In the genomic region with DNA sequence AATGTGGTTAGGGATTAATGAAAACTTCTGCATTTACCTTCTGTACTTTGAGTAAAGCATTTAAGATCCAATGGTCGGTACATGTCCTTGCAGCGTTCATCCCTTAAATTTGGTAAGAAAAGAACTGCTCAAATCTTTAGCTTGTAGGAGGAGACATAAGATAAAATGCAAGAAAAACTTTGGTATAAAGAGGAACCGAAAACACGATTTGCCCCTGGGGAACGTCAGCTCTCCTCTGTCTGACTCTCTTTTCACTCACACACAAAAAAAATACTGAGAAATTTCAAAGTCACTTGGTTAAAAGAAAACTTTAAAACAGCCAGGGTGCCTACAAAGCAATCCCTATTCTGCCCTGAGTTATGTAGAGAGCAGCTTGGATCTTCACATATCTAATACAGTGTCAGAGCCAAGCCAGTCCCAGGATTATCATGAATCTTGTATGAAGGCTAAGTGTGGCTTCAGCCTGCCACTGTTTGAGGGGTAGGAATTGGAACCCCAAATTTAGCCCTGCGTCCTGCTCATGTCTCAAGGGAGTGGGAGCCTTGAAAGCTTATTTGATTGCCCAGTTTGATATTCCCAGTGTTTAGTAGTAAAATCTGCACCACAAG, we compare ENCODE assay signal across 12 cellular contexts.
A peak's percentile ranks its signal among the peaks of the same experiment; 100 is the strongest.
DNase-seq lines count a peak whose midpoint lies in the region; ATAC-seq and TF ChIP-seq lines count a peak whose summit lies in the region.
"Had no signal": no experiment of that assay in that cellular context is flagged by ENCODE, and none has a peak within 500 bp of the region (broad histone marks: within the 10 kb centered on the region; RNA-seq: fewer than 3 reads in every experiment).

No MANE protein-coding gene starts in this region.

- no peaks in the 10 kb centered on the region for H3K4me1 Mint-ChIP-seq in activated T-helper 1 cell treated with anti-CD3 and anti-CD28 coated beads, Interleukin-12 subunit alpha, Interleukin-12 subunit beta, Interleukin-2, Interleukin-4 antibody, amounts not matched to agents 30 ng/mL and 10 ng/mL and 1 ng/mL, durations not matched to agents 14 hours and 24 hours and 36 hours (ENCODE audit: low read depth)
- H3K4me1 Mint-ChIP-seq: nephron had no signal

- TF ChIP-seq CTCF in NB4 (IDR thresholded peaks at IDR 0.05; ENCODE audit: low read depth, low read length): no peak

- H3K9me3 Mint-ChIP-seq in activated T-helper 1 cell treated with anti-CD3 and anti-CD28 coated beads, Interleukin-12 subunit alpha, Interleukin-12 subunit beta, Interleukin-2, Interleukin-4 antibody, amounts not matched to agents 30 ng/mL and 10 ng/mL and 1 ng/mL, durations not matched to agents 14 hours and 24 hours and 36 hours: no peaks in the 10 kb centered on the region
- H3K9me3 Mint-ChIP-seq: CD8-positive, alpha-beta T cell; nephron had no signal

- no peaks in the 10 kb centered on the region for H3K36me3 Mint-ChIP-seq in activated T-helper 1 cell treated with anti-CD3 and anti-CD28 coated beads, Interleukin-12 subunit alpha, Interleukin-12 subunit beta, Interleukin-2, Interleukin-4 antibody, amounts not matched to agents 30 ng/mL and 10 ng/mL and 1 ng/mL, durations not matched to agents 14 hours and 24 hours and 36 hours (ENCODE audit: low read depth)
- H3K36me3 Mint-ChIP-seq: CD8-positive, alpha-beta T cell had no signal

- ATAC-seq in GM18502 (IDR thresholded peaks at IDR 0.05; ENCODE audit: poor library complexity, unreplicated experiment): peak; percentile 97
- peak; percentile 95 for ATAC-seq in GM19468 (IDR thresholded peaks at IDR 0.05; ENCODE audit: extremely low read depth, unreplicated experiment)
- ATAC-seq in HG02981 (IDR thresholded peaks at IDR 0.05; ENCODE audit: unreplicated experiment): peak; percentile 97
- ATAC-seq: CD8-positive, alpha-beta T cell; Panc1 had no signal

- no peak overlapping the region for H3K4me3 ChIP-seq in NB4 (ENCODE audit: low read depth, low read length)

- no peak overlapping the region for H3K27ac Mint-ChIP-seq in activated T-helper 1 cell treated with anti-CD3 and anti-CD28 coated beads, Interleukin-12 subunit alpha, Interleukin-12 subunit beta, Interleukin-2, Interleukin-4 antibody, amounts not matched to agents 30 ng/mL and 10 ng/mL and 1 ng/mL, durations not matched to agents 14 hours and 24 hours and 36 hours
- H3K27ac Mint-ChIP-seq: CD8-positive, alpha-beta T cell; nephron had no signal

- TF ChIP-seq POLR2A in NB4 (IDR thresholded peaks at IDR 0.05; ENCODE audit: extremely low read depth, insufficient read length): no peak

- H3K4me3 Mint-ChIP-seq in activated T-helper 1 cell treated with anti-CD3 and anti-CD28 coated beads, Interleukin-12 subunit alpha, Interleukin-12 subunit beta, Interleukin-2, Interleukin-4 antibody, amounts not matched to agents 30 ng/mL and 10 ng/mL and 1 ng/mL, durations not matched to agents 14 hours and 24 hours and 36 hours: no peak overlapping the region
- H3K4me3 Mint-ChIP-seq: CD8-positive, alpha-beta T cell; nephron had no signal

- DNase-seq in NB4 (ENCODE audit: low read depth) (peak; percentile 29), NCI-H748 treated with DMSO at 0.1 percent for 48 hours (lab: John Stamatoyannopoulos, UW) (no peak), hepatic stellate cell (ENCODE audit: low spot score) (no peak)
- DNase-seq in activated CD4-positive, alpha-beta T cell treated with anti-CD3 and anti-CD28 coated beads for 1 hour: no peak
- no peak for DNase-seq in activated T-helper 1 cell treated with anti-CD3 and anti-CD28 coated beads, Interleukin-12 subunit alpha, Interleukin-12 subunit beta, Interleukin-2, Interleukin-4 antibody, amounts not matched to agents 30 ng/mL and 10 ng/mL and 1 ng/mL, durations not matched to agents 14 hours and 24 hours and 36 hours (ENCODE audit: low spot score)
- DNase-seq: activated CD4-positive, alpha-beta T cell treated with anti-CD3 and anti-CD28 coated beads, Interleukin-2, amount 50 U/mL, for 1 hour; CD8-positive, alpha-beta T cell had no signal

- intact Hi-C loops in activated T-helper 1 cell treated with anti-CD3 and anti-CD28 coated beads, Interleukin-12 subunit alpha, Interleukin-12 subunit beta, Interleukin-2, Interleukin-4 antibody, amounts not matched to agents 30 ng/mL and 10 ng/mL and 1 ng/mL, durations not matched to agents 14 hours and 24 hours and 36 hours (cut with micrococcal nuclease): no loop called here

- peaks cover 3% of the 10 kb centered on the region for H3K27me3 Mint-ChIP-seq in activated T-helper 1 cell treated with anti-CD3 and anti-CD28 coated beads, Interleukin-12 subunit alpha, Interleukin-12 subunit beta, Interleukin-2, Interleukin-4 antibody, amounts not matched to agents 30 ng/mL and 10 ng/mL and 1 ng/mL, durations not matched to agents 14 hours and 24 hours and 36 hours (ENCODE audit: insufficient read depth)
